Comparison of ENCODE assay signal across 9 cellular contexts in the genomic region with DNA sequence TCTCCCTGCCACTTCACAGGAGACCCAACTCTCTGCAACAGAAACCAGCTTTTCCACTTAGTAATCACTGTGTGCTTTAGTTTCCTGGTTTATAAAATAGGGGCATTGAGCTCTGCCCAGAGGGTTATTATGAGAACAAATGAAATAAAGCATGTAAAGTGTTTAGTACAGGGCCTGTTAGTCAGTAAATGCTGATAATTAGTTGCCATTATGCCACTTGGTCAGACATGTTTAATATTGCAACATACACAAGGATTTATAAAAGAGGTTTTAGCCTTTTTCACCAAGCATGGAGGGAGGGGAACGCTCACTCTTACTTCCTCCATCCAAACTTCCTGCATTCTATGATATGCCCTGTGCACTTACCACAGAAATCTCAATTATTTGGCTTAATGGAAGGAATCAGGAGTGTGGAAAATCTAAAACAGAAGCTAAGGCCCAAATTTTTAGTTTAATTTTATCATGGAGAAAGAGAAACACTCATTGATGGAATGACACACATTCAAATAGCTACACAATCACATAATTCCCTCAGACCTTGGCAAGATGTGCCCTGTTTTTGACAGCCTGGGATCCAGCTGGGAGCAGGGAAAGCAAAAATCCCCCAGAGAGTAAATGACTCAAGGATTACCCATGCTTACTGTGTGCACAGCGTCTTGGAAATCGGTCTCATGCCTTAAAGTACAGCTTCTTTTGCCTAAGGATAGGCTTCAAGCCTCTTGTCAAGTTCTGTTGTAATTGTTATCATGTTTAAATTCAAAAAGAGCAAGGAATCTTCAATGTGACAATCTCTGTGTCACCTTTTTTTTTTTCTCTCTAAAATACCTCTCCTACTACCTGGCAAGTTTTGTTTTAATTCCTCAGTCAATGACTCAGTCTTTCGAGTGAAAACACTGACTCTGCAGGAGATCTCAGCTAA. TPM values are rescaled to one million over a fixed set of nuclear protein-coding genes. Genes with fewer than 3 reads are reported as not detected.
A peak's percentile ranks its signal among the peaks of the same experiment; 100 is the strongest.
DNase-seq lines count a peak whose midpoint lies in the region; ATAC-seq, FAIRE-seq and TF ChIP-seq lines count a peak whose summit lies in the region.
"Had no signal": no experiment of that assay in that cellular context is flagged by ENCODE, and none has a peak within 500 bp of the region (broad histone marks: within the 10 kb centered on the region; RNA-seq: fewer than 3 reads in every experiment).

No MANE protein-coding gene starts in this region.

- H3K27me3 ChIP-seq in astrocyte (ENCODE audit: insufficient read depth, low read length) (no peaks in the 10 kb centered on the region), tibial artery (no peaks in the 10 kb centered on the region)

- peak overlapping the region; percentile 95 for H3K27ac ChIP-seq in astrocyte (ENCODE audit: low read depth, low read length)
- peak overlapping the region; percentile 59 to 67 for H3K27ac ChIP-seq in tibial artery

- H3K4me2 ChIP-seq in astrocyte (ENCODE audit: low read length) = peak overlapping the region; percentile 77

- peaks cover 34% of the 10 kb centered on the region for H3K4me1 ChIP-seq in astrocyte (ENCODE audit: insufficient read depth, low read length)
- H3K4me1 ChIP-seq in tibial artery = peaks cover 0 to 34% (median 17%) of the 10 kb centered on the region in 4 donors

- no peaks in the 10 kb centered on the region for H3K36me3 ChIP-seq in astrocyte (ENCODE audit: insufficient read depth, low read length)
- no peaks in the 10 kb centered on the region for H3K36me3 ChIP-seq in tibial artery

- peak; percentile 85 for DNase-seq in HT1080 (ENCODE audit: low read depth)
- DNase-seq in astrocyte (ENCODE audit: low read depth) = peak; percentile 97
- peak; percentile 87 for DNase-seq in hepatic stellate cell (ENCODE audit: low spot score)
- peak; percentile 75 to 76 for DNase-seq in tibial artery
- no peak for DNase-seq in stimulated activated CD4-positive, alpha-beta T cell treated with anti-CD3 and anti-CD28 coated beads, Interleukin-12 subunit alpha, Interleukin-12 subunit beta, amount 100 ng/mL, for 4 hours
- DNase-seq: SW 1271 had no signal

- no peaks in the 10 kb centered on the region for H3K36me3 Mint-ChIP-seq in astrocyte (ENCODE audit: low read depth, unreplicated experiment)
- H3K36me3 Mint-ChIP-seq: activated naive CD4-positive, alpha-beta T cell treated with anti-CD3 and anti-CD28 coated beads, Interleukin-2, amount 50 U/mL, for 72 hours had no signal

- H3K9me3 Mint-ChIP-seq in astrocyte (ENCODE audit: unreplicated experiment) = no peaks in the 10 kb centered on the region
- H3K9me3 Mint-ChIP-seq: activated naive CD4-positive, alpha-beta T cell treated with anti-CD3 and anti-CD28 coated beads, Interleukin-2, amount 50 U/mL, for 72 hours had no signal

- H3K27me3 Mint-ChIP-seq in astrocyte (ENCODE audit: low read depth, unreplicated experiment) = peaks cover 2% of the 10 kb centered on the region

- TF ChIP-seq CTCF in astrocyte (IDR thresholded peaks at IDR 0.05; ENCODE audit: insufficient read depth, low read depth, low read length) (no peak), tibial artery (IDR thresholded peaks at IDR 0.05) (no peak)

- no peaks in the 10 kb centered on the region for H4K20me1 ChIP-seq in astrocyte (ENCODE audit: insufficient read depth, low read length)

- peak overlapping the region; percentile 81 for H3K9ac ChIP-seq in astrocyte (ENCODE audit: low read length)

- peak overlapping the region; percentile 94 for H3K27ac Mint-ChIP-seq in astrocyte (ENCODE audit: unreplicated experiment)
- H3K27ac Mint-ChIP-seq: activated naive CD4-positive, alpha-beta T cell treated with anti-CD3 and anti-CD28 coated beads, Interleukin-2, amount 50 U/mL, for 72 hours had no signal

- H3K4me1 Mint-ChIP-seq in astrocyte (ENCODE audit: low read depth, unreplicated experiment) = peaks cover 40% of the 10 kb centered on the region

- no peaks in the 10 kb centered on the region for H3K9me3 ChIP-seq in astrocyte (ENCODE audit: insufficient read depth, low read depth, low read length)
- H3K9me3 ChIP-seq in tibial artery = no peaks in the 10 kb centered on the region

- no peak overlapping the region for H3K4me3 Mint-ChIP-seq in astrocyte (ENCODE audit: unreplicated experiment)

- FAIRE-seq in astrocyte (lab: Jason Lieb, UNC) = peak; percentile 96

- ATAC-seq in HG02678 (IDR thresholded peaks at IDR 0.05; ENCODE audit: unreplicated experiment) (no peak), GM19328 (IDR thresholded peaks at IDR 0.05; ENCODE audit: unreplicated experiment) (no peak)
- ATAC-seq: activated naive CD4-positive, alpha-beta T cell treated with anti-CD3 and anti-CD28 coated beads, Interleukin-2, amount 50 U/mL, for 72 hours had no signal

- peak overlapping the region; percentile 20 for H3K4me3 ChIP-seq in astrocyte (ENCODE audit: insufficient read depth, low read depth, low read length)
- no peak overlapping the region for H3K4me3 ChIP-seq in tibial artery

- intact Hi-C loops in tibial artery (cut with DNase I; ENCODE audit: low total_unique reads) = no loop called here

- no peaks in the 10 kb centered on the region for H3K79me2 ChIP-seq in astrocyte (ENCODE audit: insufficient read depth, low read length)

- peak overlapping the region; percentile 14 for H2AFZ ChIP-seq in astrocyte (ENCODE audit: low read depth, low read length)

RNA-seq across cellular contexts. Expression of gene ZNF474, which starts 34.1 kb away (rescaled TPM):
- total RNA-seq in HT1080 (2014; rRNA removed; shearing (Covaris generic)) = 0.08 TPM in 1 of 2 replicates, not detected in the other
- 0.07 and 0.28 TPM in 2 replicates for polyA plus RNA-seq in HT1080 (2015; cell fraction: cytosol; rRNA removed)
- 0.06 and 0.60 TPM in 2 replicates for polyA plus RNA-seq in HT1080 (2015; cell fraction: nucleus; rRNA removed)
- total RNA-seq in astrocyte = 0.38 and 0.45 TPM in 2 replicates
